In genomic region chr5:157747766-157748700, GRCh38 we compare ENCODE assay signal across 18 cellular contexts. TPM values are rescaled to one million over a fixed set of nuclear protein-coding genes. Genes with fewer than 3 reads are reported as not detected.
DNase-seq lines count a peak whose midpoint lies in the region; ATAC-seq and TF ChIP-seq lines count a peak whose summit lies in the region.
"Had no signal": no experiment of that assay in that cellular context is flagged by ENCODE, and none has a peak within 500 bp of the region (broad histone marks: within the 10 kb centered on the region; RNA-seq: fewer than 3 reads in every experiment).

No MANE protein-coding gene starts in this region.

- H3K27me3 ChIP-seq in IMR-90 (ENCODE audit: control insufficient read depth, insufficient read depth, low read length) (no peaks in the 10 kb centered on the region), ascending aorta (no peaks in the 10 kb centered on the region), muscle layer of duodenum (ENCODE audit: low read depth, low read length) (no peaks in the 10 kb centered on the region), H7 (ENCODE audit: control insufficient read depth, insufficient read depth, low read length) (peaks cover 9% of the 10 kb centered on the region)
- H3K27me3 ChIP-seq: testis had no signal

- no TSS peak for BruUV-seq in IMR-90 (replicated peaks; lab: Mats Ljungman, UMichigan)

- peak overlapping the region; percentile 55; the same call in 1 of the 2 replicates for H3K23ac ChIP-seq in IMR-90 (ENCODE audit: low read depth, low read length)

- no peak overlapping the region for H3K56ac ChIP-seq in IMR-90 (ENCODE audit: extremely low read depth, insufficient read depth, low read length)

- TF ChIP-seq POLR2A in IMR-90 (IDR thresholded peaks at IDR 0.05; ENCODE audit: low read depth, low read length): no peak

- no peak for ATAC-seq in IMR-90 (ENCODE audit: low read depth)
- ATAC-seq in HG03521 (IDR thresholded peaks at IDR 0.05; ENCODE audit: unreplicated experiment): no peak
- ATAC-seq: naive thymus-derived CD4-positive, alpha-beta T cell; psoas muscle had no signal

- intact Hi-C loops in IMR-90 (cut with micrococcal nuclease) (no loop called here), ascending aorta (cut with DNase I) (no loop called here)

- H3K4ac ChIP-seq in IMR-90 (ENCODE audit: low read depth, low read length): peak overlapping the region; percentile 65

- no peak overlapping the region for H3K9ac ChIP-seq in IMR-90 (ENCODE audit: low read depth, low read length)
- H3K9ac ChIP-seq: BLaER1 had no signal

- CTCF ChIA-PET in IMR-90 (lab: Yijun Ruan, JAX): interaction anchor here (0.6 to 1.0 kb wide), 4 partner anchors 10 to 1232 kb away, joined by 3 to 4 read pairs (median 3); no protein-coding TSS in a partner anchor

- H3K27ac ChIP-seq in IMR-90 (ENCODE audit: insufficient read depth, low read length) (peak overlapping the region; percentile 43; the same call in 1 of the 2 replicates), ascending aorta (peak overlapping the region; percentile 20 to 55), muscle layer of duodenum (ENCODE audit: low read length) (peak overlapping the region; percentile 34)
- H3K27ac ChIP-seq: BLaER1, psoas muscle, testis had no signal

- peaks cover 35 to 48% of the 10 kb centered on the region in 2 experiments for H3K79me1 ChIP-seq in IMR-90 (ENCODE audit: low read depth in 1 of 2, low read length in 2 of 2)

- H2BK5ac ChIP-seq in IMR-90 (ENCODE audit: low read depth, low read length, poor library complexity, severe bottlenecking): peak overlapping the region; percentile 50

- H3K9me3 ChIP-seq in IMR-90 (ENCODE audit: control insufficient read depth, insufficient read depth, low read length) (no peaks in the 10 kb centered on the region), ascending aorta (no peaks in the 10 kb centered on the region), muscle layer of duodenum (ENCODE audit: control insufficient read depth in 1 of 2, low read length in 2 of 2) (no peaks in the 10 kb centered on the region)
- H3K9me3 ChIP-seq: BLaER1, psoas muscle, testis had no signal

- peak overlapping the region; percentile 16; the same call in 1 of the 2 replicates for H3K4me2 ChIP-seq in IMR-90 (ENCODE audit: low read depth, low read length)
- H3K4me2 ChIP-seq: BLaER1 had no signal

- peak overlapping the region; percentile 58 for H4K5ac ChIP-seq in IMR-90 (ENCODE audit: low read depth, low read length)

- H2BK120ac ChIP-seq in IMR-90 (ENCODE audit: low read depth, low read length): peak overlapping the region; percentile 9; the same call in 1 of the 2 replicates

- TF ChIP-seq RAD21 in IMR-90 (IDR thresholded peaks at IDR 0.05; ENCODE audit: low read length): no peak

- peak overlapping the region; percentile 52 for H2AFZ ChIP-seq in IMR-90 (replicated peaks; ENCODE audit: low read length, poor library complexity)

- DNase-seq in EL (peak; percentile 13), IMR-90 (no peak), ascending aorta (ENCODE audit: low spot score in 2 of 2) (no peak), H7 (no peak), NCI-H82 (lab: John Stamatoyannopoulos, UW) (no peak)
- DNase-seq in stimulated activated naive CD4-positive, alpha-beta T cell treated with Interleukin-2 at 50 U/mL for 16 hours (lab: John Stamatoyannopoulos, UW): no peak
- DNase-seq: activated naive CD8-positive, alpha-beta T cell treated with anti-CD3 and anti-CD28 coated beads, Interleukin-2, amount 10 ng/mL, durations not matched to agents 7 days and 5 days; DMS 273 treated with DMSO at 0.1 percent for 48 hours; foreskin melanocyte; Kasumi-1; naive thymus-derived CD4-positive, alpha-beta T cell; NCI-H187; NCI-H524; psoas muscle; testis had no signal

- no peak overlapping the region for H3K4me3 ChIP-seq in IMR-90 (ENCODE audit: insufficient read depth, low read depth, low read length)
- H3K4me3 ChIP-seq in ascending aorta: no peak overlapping the region
- no peak overlapping the region for H3K4me3 ChIP-seq in muscle layer of duodenum (ENCODE audit: low read depth in 1 of 2, low read length in 2 of 2)
- no peak overlapping the region for H3K4me3 ChIP-seq in H7 (ENCODE audit: insufficient read depth, low read depth, low read length)
- H3K4me3 ChIP-seq: BLaER1, psoas muscle, testis had no signal

- POLR2A ChIA-PET in IMR-90 (lab: Charles Lee; ENCODE audit: unreplicated experiment): no interaction called here

- no peaks in the 10 kb centered on the region for H4K20me1 ChIP-seq in IMR-90 (ENCODE audit: insufficient read depth, low read length)
- H4K20me1 ChIP-seq: BLaER1 had no signal

- peak overlapping the region; percentile 44 to 68; a peak in 3 of 4 replicates for H4K8ac ChIP-seq in IMR-90 (ENCODE audit: low read depth in 2 of 2, low read length in 2 of 2)

- H3K4me1 ChIP-seq in IMR-90 (ENCODE audit: control insufficient read depth, insufficient read depth, low read length): peaks cover 5% of the 10 kb centered on the region
- H3K4me1 ChIP-seq in ascending aorta: peaks cover 2 to 5% of the 10 kb centered on the region in 2 donors
- H3K4me1 ChIP-seq in muscle layer of duodenum (ENCODE audit: control insufficient read depth in 1 of 2, insufficient read depth in 2 of 2, low read length in 2 of 2): peaks cover 2 to 14% of the 10 kb centered on the region in 2 donors

- peak overlapping the region; percentile 75 for H3K18ac ChIP-seq in IMR-90 (ENCODE audit: low read depth, low read length)

- TF ChIP-seq CTCF in IMR-90 (conservative IDR thresholded peaks at IDR 0.05; ENCODE audit: low read depth, low read length) (no peak), ascending aorta (IDR thresholded peaks at IDR 0.05) (no peak)

- H3K36me3 ChIP-seq in IMR-90 (ENCODE audit: control insufficient read depth, insufficient read depth, low read length): no peaks in the 10 kb centered on the region
- peaks cover 14 to 15% of the 10 kb centered on the region in 2 donors for H3K36me3 ChIP-seq in ascending aorta
- H3K36me3 ChIP-seq in muscle layer of duodenum (ENCODE audit: control insufficient read depth in 1 of 2, insufficient read depth in 2 of 2, low read length in 2 of 2): peaks cover 5 to 7% of the 10 kb centered on the region in 2 donors
- no peaks in the 10 kb centered on the region for H3K36me3 ChIP-seq in H7 (replicated peaks; ENCODE audit: control insufficient read depth, insufficient read depth, low read length)

- H3K14ac ChIP-seq in IMR-90 (replicated peaks; ENCODE audit: low read depth, low read length): peak overlapping the region; percentile 62

- H2BK15ac ChIP-seq in IMR-90 (ENCODE audit: low read depth, low read length): no peak overlapping the region

- dilution Hi-C loops in IMR-90 (cut with HindIII; ENCODE audit: low sequenced_read_pairs, unreplicated experiment): no loop called here

- peak overlapping the region; percentile 13; the same call in 1 of the 2 replicates for H4K91ac ChIP-seq in IMR-90 (ENCODE audit: insufficient read depth, low read depth, low read length)

- peaks cover 5% of the 10 kb centered on the region; the same call in 1 of the 2 replicates for H3K9me1 ChIP-seq in IMR-90 (ENCODE audit: insufficient read depth, low read length)

- no peak overlapping the region for H2AK9ac ChIP-seq in IMR-90 (replicated peaks; ENCODE audit: low read depth, low read length, poor library complexity)

- 0 out of 2 replicates have a peak overlapping the region, but pooled peaks have one; percentile 53 for H2AK5ac ChIP-seq in IMR-90 (ENCODE audit: low read depth, low read length)

- WGBS in IMR-90 (ENCODE audit: extremely low coverage in 2 of 2, insufficient read length in 1 of 2), 2 experiments: no CpG with 5 or more reads among the region's 8 CpGs

- H2BK20ac ChIP-seq in IMR-90 (ENCODE audit: low read depth, low read length): no peak overlapping the region

- in situ Hi-C loops in IMR-90 (cut with MboI; ENCODE audit: low sequenced_read_pairs): loop anchor here (10.0 kb wide), 1 partner anchor 603 kb away; the partner anchor contains the start of gene MED7

TF ChIP-seq in IMR-90, 13 proteins besides CTCF, POLR2A, EP300 and RAD21 (continues in another document):
- TF ChIP-seq BHLHE40 (IDR thresholded peaks at IDR 0.05; ENCODE audit: low read depth, low read length): no peak
- no peak for TF ChIP-seq CEBPB (IDR thresholded peaks at IDR 0.05; ENCODE audit: low read depth, low read length)
- TF ChIP-seq MAFK (IDR thresholded peaks at IDR 0.05; ENCODE audit: low read depth, low read length): no peak
- TF ChIP-seq ELK1 (IDR thresholded peaks at IDR 0.05; ENCODE audit: borderline replicate concordance, low read depth, low read length): no peak
- no peak for TF ChIP-seq FOS (IDR thresholded peaks at IDR 0.05; ENCODE audit: low read depth, low read length)
- TF ChIP-seq RCOR1 (IDR thresholded peaks at IDR 0.05; ENCODE audit: insufficient replicate concordance, low read length): no peak
- TF ChIP-seq SMC3 (IDR thresholded peaks at IDR 0.05; ENCODE audit: low read depth, low read length): no peak
- no peak for TF ChIP-seq CHD1 (IDR thresholded peaks at IDR 0.05; ENCODE audit: low read depth, low read length)
- no peak for TF ChIP-seq RFX5 (IDR thresholded peaks at IDR 0.05; ENCODE audit: low read depth, low read length)
- TF ChIP-seq NFE2L2 (IDR thresholded peaks at IDR 0.05; ENCODE audit: low read depth, low read length): no peak
- TF ChIP-seq MAZ (IDR thresholded peaks at IDR 0.05; ENCODE audit: borderline replicate concordance, low read depth, low read length): no peak

RNA-seq across cellular contexts. Expression of gene LSM11, which starts 4.5 kb away (rescaled TPM):
- total RNA-seq in IMR-90 (2012; rRNA removed) (3.0 and 3.9 TPM in 2 replicates), ascending aorta (1.3 TPM)
- polyA plus RNA-seq in IMR-90 (2012; rRNA removed): 0.92 and 1.4 TPM in 2 replicates
- 0.30 and 0.45 TPM in 2 replicates for polyA plus RNA-seq in IMR-90 (2012; cell fraction: cytosol; rRNA removed)
- polyA plus RNA-seq in IMR-90 (2012; cell fraction: nucleus; rRNA removed; ENCODE audit: low replicate concordance): 0.65 and 3.0 TPM in 2 replicates
- 4.6 and 6.5 TPM in 2 replicates for total RNA-seq in H7 (2014; rRNA removed; shearing (Covaris generic))

RNA-seq across cellular contexts. Expression of gene THG1L, which starts 16.8 kb away (rescaled TPM):
- total RNA-seq in IMR-90 (2012; rRNA removed) (20.4 and 32.5 TPM in 2 replicates), ascending aorta (0.32 TPM)
- polyA plus RNA-seq in IMR-90 (2012; rRNA removed): 12.8 and 15.2 TPM in 2 replicates
- 5.4 and 8.9 TPM in 2 replicates for polyA plus RNA-seq in IMR-90 (2012; cell fraction: cytosol; rRNA removed)
- polyA plus RNA-seq in IMR-90 (2012; cell fraction: nucleus; rRNA removed; ENCODE audit: low replicate concordance): 7.5 and 15.6 TPM in 2 replicates
- total RNA-seq in H7 (2014; rRNA removed; shearing (Covaris generic)): 16.6 and 16.8 TPM in 2 replicates

Comparison
In these comparisons a context has a peak if more than half of its experiments do, and no peak if none do; other contexts are left out.
1. RNA of gene THG1L, which starts 16.8 kb away (total RNA-seq): 20.4 to 32.5 TPM in IMR-90 and 16.6 to 16.8 TPM in H7; 0.32 TPM in ascending aorta (single experiment); every median in the first group is over 10 times any median in the second.
2. Peak in every context shown above with its lines, with median percentiles within 50 percentile points of each other: H3K27ac ChIP-seq.